ENCODE assay signal across 1 cellular context in the genomic region with DNA sequence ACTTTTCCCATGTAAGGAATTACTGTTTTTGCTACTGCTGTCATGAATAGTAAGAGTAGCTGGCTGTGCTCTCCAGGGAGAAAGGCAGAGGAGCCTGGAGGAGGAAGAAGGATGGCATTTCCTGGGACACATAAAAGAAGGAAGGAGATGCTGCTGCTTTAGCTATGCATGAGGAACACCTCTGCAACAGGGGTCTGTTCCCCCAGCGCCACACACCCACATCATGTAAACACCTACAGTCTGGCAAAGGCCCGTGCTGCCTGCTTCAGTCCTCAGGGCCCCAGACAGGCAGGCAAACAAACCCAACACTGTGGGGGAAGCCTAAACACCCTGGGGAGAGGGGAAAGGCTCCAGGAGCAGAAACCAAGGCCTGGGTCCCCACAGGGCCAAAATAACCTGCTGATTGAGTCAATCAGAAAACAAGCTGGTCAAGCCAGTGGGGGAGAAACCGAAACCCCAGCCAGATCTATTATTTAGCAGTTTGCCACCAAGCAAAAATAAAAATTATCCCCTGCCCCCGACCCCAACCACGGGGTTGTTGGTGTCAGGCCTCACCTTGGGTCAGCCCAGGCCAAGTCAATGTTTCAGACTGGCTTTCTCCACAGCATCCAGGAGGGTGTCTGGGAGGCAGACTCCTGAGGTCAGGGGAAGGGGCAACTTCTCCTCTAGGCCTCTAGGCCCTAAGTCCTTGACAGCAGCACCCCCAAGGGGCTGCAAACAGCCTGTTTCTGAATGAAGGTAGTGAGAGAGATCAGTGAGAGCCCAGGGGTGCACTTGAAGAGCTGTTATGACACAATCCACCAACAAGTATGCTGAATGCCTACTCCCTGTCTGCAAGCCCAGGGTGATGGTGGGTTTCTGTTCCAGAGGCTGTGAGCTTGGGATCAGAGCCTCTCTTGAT.
TF ChIP-seq lines count a peak whose summit lies in the region.

No MANE protein-coding gene starts in this region.

TF ChIP-seq in IMR-90, 13 proteins besides CTCF, POLR2A, EP300 and RAD21:
- TF ChIP-seq ELK1 (IDR thresholded peaks at IDR 0.05; ENCODE audit: borderline replicate concordance, low read depth, low read length) = no peak
- no peak for TF ChIP-seq SMC3 (IDR thresholded peaks at IDR 0.05; ENCODE audit: low read depth, low read length)
